In genomic region chr1:91883470-91883869, GRCh38 we compare ENCODE assay signal across 8 cellular contexts. TPM values are rescaled to one million over a fixed set of nuclear protein-coding genes. Genes with fewer than 3 reads are reported as not detected.
DNase-seq lines count a peak whose midpoint lies in the region; ATAC-seq, FAIRE-seq and TF ChIP-seq lines count a peak whose summit lies in the region.

No MANE protein-coding gene starts in this region.

- H3K4me1 Mint-ChIP-seq in activated T-helper 17 cell treated with anti-CD3 and anti-CD28 coated beads, Interleukin-2, amount 50 U/mL, for 72 hours = peaks cover 23% of the 10 kb centered on the region

- peak overlapping the region; percentile 96 for H3K4me3 Mint-ChIP-seq in activated T-helper 17 cell treated with anti-CD3 and anti-CD28 coated beads, Interleukin-2, amount 50 U/mL, for 72 hours

- no peaks in the 10 kb centered on the region for H3K36me3 ChIP-seq in BLaER1 treated with 17β-estradiol and CSF1 and Interleukin-3, amounts not matched to agents 10 nM and 100 nM
- H3K36me3 ChIP-seq in kidney (ENCODE audit: control insufficient read depth in 1 of 2, insufficient read depth in 2 of 2, low read length in 2 of 2) = no peaks in the 10 kb centered on the region

- FAIRE-seq in kidney (lab: Jason Lieb, UNC) = no peak

- peak; percentile 45 for TF ChIP-seq CTCF in HFF-Myc (IDR thresholded peaks at IDR 0.05; ENCODE audit: low read depth, low read length, missing control alignments)
- peak; percentile 6 for TF ChIP-seq CTCF in kidney (IDR thresholded peaks at IDR 0.05; ENCODE audit: borderline replicate concordance, extremely low read depth, insufficient read depth)

- peaks cover 10 to 33% (median 17%) of the 10 kb centered on the region in 10 experiments; a peak in 19 of 20 replicates for H3K4me1 ChIP-seq in BLaER1 treated with 17β-estradiol and CSF1 and Interleukin-3, amounts not matched to agents 10 nM and 100 nM
- peaks cover 0 to 7% of the 10 kb centered on the region in 2 donors for H3K4me1 ChIP-seq in kidney (ENCODE audit: control insufficient read depth in 1 of 2, insufficient read depth in 1 of 2, low read depth in 1 of 2, low read length in 2 of 2)

- no peak overlapping the region for H3K9ac ChIP-seq in BLaER1 treated with 17β-estradiol and CSF1 and Interleukin-3, amounts not matched to agents 10 nM and 100 nM
- H3K9ac ChIP-seq in kidney (ENCODE audit: low read length in 2 of 2) = peak overlapping the region in 1 of 2 donors; percentile 53

- H3K27me3 Mint-ChIP-seq in activated T-helper 17 cell treated with anti-CD3 and anti-CD28 coated beads, Interleukin-2, amount 50 U/mL, for 72 hours = peaks cover 4% of the 10 kb centered on the region

- no peaks in the 10 kb centered on the region for H3K9me3 ChIP-seq in BLaER1 treated with 17β-estradiol and CSF1 and Interleukin-3, amounts not matched to agents 10 nM and 100 nM (replicated peaks in 1 of 11)
- no peaks in the 10 kb centered on the region for H3K9me3 ChIP-seq in kidney (ENCODE audit: control insufficient read depth in 1 of 2, low read length in 2 of 2)

- peaks cover 4% of the 10 kb centered on the region for H3K36me3 Mint-ChIP-seq in activated T-helper 17 cell treated with anti-CD3 and anti-CD28 coated beads, Interleukin-2, amount 50 U/mL, for 72 hours (ENCODE audit: low read depth)

- no peak overlapping the region for H3K27ac ChIP-seq in BLaER1 treated with 17β-estradiol and CSF1 and Interleukin-3, amounts not matched to agents 10 nM and 100 nM
- peak overlapping the region in 1 of 2 donors; percentile 35 for H3K27ac ChIP-seq in kidney (ENCODE audit: low read depth in 2 of 2, low read length in 2 of 2)

- H3K4me3 ChIP-seq in BLaER1 treated with 17β-estradiol and CSF1 and Interleukin-3, amounts not matched to agents 10 nM and 100 nM = no peak overlapping the region
- H3K4me3 ChIP-seq in HFF-Myc (replicated peaks; ENCODE audit: low read depth, low read length) = peak overlapping the region; percentile 81
- peak overlapping the region; percentile 16 to 88 for H3K4me3 ChIP-seq in kidney (ENCODE audit: low read length in 2 of 2)

- H3K4me2 ChIP-seq in BLaER1 treated with 17β-estradiol and CSF1 and Interleukin-3, amounts not matched to agents 10 nM and 100 nM = peak overlapping the region in 8 of 11 experiments; percentile 4 to 100 (median 99); a peak in 11 of 22 replicates

- no peak for ATAC-seq in activated T-helper 17 cell treated with anti-CD3 and anti-CD28 coated beads, Interleukin-2, amount 50 U/mL, for 72 hours (replicated peaks)
- ATAC-seq in GM21515 (IDR thresholded peaks at IDR 0.05; ENCODE audit: unreplicated experiment) = no peak
- ATAC-seq in sciatic nerve = no peak

- DNase-seq in HFF-Myc (ENCODE audit: extremely low read depth, low read depth) (no peak), kidney (no peak), C1 segment of cervical spinal cord (lab: John Stamatoyannopoulos, UW) (no peak), sciatic nerve (ENCODE audit: low spot score) (no peak)
- DNase-seq in stimulated activated CD8-positive, alpha-beta memory T cell treated with anti-CD3 and anti-CD28 coated beads, Interleukin-4, amount 100 ng/mL, for 48 hours = no peak

- peaks cover 27 to 41% (median 34%) of the 10 kb centered on the region in 11 experiments for H3K27me3 ChIP-seq in BLaER1 treated with 17β-estradiol and CSF1 and Interleukin-3, amounts not matched to agents 10 nM and 100 nM

- intact Hi-C loops in kidney (cut with DNase I) = no loop called here
- intact Hi-C loops in sciatic nerve (cut with DNase I) = no loop called here

- H3K27ac Mint-ChIP-seq in activated T-helper 17 cell treated with anti-CD3 and anti-CD28 coated beads, Interleukin-2, amount 50 U/mL, for 72 hours = peak overlapping the region; percentile 24

- H4K20me1 ChIP-seq in BLaER1 treated with 17β-estradiol and CSF1 and Interleukin-3, amounts not matched to agents 10 nM and 100 nM = peaks cover 0 to 7% (median 0%) of the 10 kb centered on the region in 11 experiments; a peak in 2 of 22 replicates

- no peaks in the 10 kb centered on the region for H3K9me3 Mint-ChIP-seq in activated T-helper 17 cell treated with anti-CD3 and anti-CD28 coated beads, Interleukin-2, amount 50 U/mL, for 72 hours

RNA-seq across cellular contexts. Expression of gene TGFBR3, which starts 2.5 kb away (rescaled TPM):
- 1 to 10 TPM; 2.5 to 4.3 TPM for total RNA-seq in activated T-helper 17 cell treated with anti-CD3 and anti-CD28 coated beads, Interleukin-2, amount 50 U/mL, for 72 hours
- total RNA-seq in kidney = 57.9 TPM
- 15.8 TPM for polyA plus RNA-seq in kidney (ENCODE audit: insufficient read depth, low read depth, low replicate concordance)
- total RNA-seq in sciatic nerve = 109 TPM

Comparison
In these comparisons a context has a peak if more than half of its experiments do, and no peak if none do; other contexts are left out.
1. H3K4me3 ChIP-seq: peak in HFF-Myc (single experiment) and kidney (2 of 2); none in BLaER1 treated with 17β-estradiol and CSF1 and Interleukin-3, amounts not matched to agents 10 nM and 100 nM (0 of 10).
2. RNA of gene TGFBR3, which starts 2.5 kb away (total RNA-seq): 109 TPM in sciatic nerve (single experiment) and 57.9 TPM in kidney (single experiment); 2.5 to 4.3 TPM in activated T-helper 17 cell treated with anti-CD3 and anti-CD28 coated beads, Interleukin-2, amount 50 U/mL, for 72 hours; every median in the first group is over 10 times any median in the second.